1 cellular context compared by ENCODE assay signal in genomic region chr20:45836841-45837240, GRCh38.
TF ChIP-seq lines count a peak whose summit lies in the region.

No MANE protein-coding gene starts in this region.

TF ChIP-seq in HCT116, 20 proteins besides CTCF, POLR2A, EP300 and RAD21:
- TF ChIP-seq JUND (IDR thresholded peaks at IDR 0.05) (no peak), ATF3 (IDR thresholded peaks at IDR 0.05) (no peak), ZBTB33 (IDR thresholded peaks at IDR 0.05; ENCODE audit: extremely low read depth, insufficient replicate concordance, low read length) (no peak), EGR1 (IDR thresholded peaks at IDR 0.05; ENCODE audit: low read depth) (no peak), SIN3A (IDR thresholded peaks at IDR 0.05; ENCODE audit: low read depth) (no peak), MAX (IDR thresholded peaks at IDR 0.05) (no peak), CBX3 (IDR thresholded peaks at IDR 0.05; ENCODE audit: low read depth) (no peak), POLR2AphosphoS5 (IDR thresholded peaks at IDR 0.05; ENCODE audit: low read depth, low read length) (no peak), REST (IDR thresholded peaks at IDR 0.05; ENCODE audit: low read depth) (no peak), TCF7L2 (IDR thresholded peaks at IDR 0.05; ENCODE audit: borderline replicate concordance, extremely low read depth, insufficient read depth, insufficient read length) (no peak), CEBPB (IDR thresholded peaks at IDR 0.05; ENCODE audit: low read depth) (no peak), ZFX (IDR thresholded peaks at IDR 0.05) (no peak), FOSL1 (IDR thresholded peaks at IDR 0.05; ENCODE audit: low read depth) (no peak), SP1 (IDR thresholded peaks at IDR 0.05; ENCODE audit: low read depth) (no peak), SRF (IDR thresholded peaks at IDR 0.05; ENCODE audit: low read depth) (no peak), YY1 (IDR thresholded peaks at IDR 0.05; ENCODE audit: extremely low read depth, insufficient replicate concordance, low read depth, low read length) (no peak), ELF1 (IDR thresholded peaks at IDR 0.05; ENCODE audit: borderline replicate concordance, low read depth) (no peak), ZNF274 (IDR thresholded peaks at IDR 0.05; ENCODE audit: low read depth, low read length) (no peak)
TF ChIP-seq in HCT116: peak in this region for 0.
